10 cellular contexts compared by ENCODE assay signal in the genomic region with DNA sequence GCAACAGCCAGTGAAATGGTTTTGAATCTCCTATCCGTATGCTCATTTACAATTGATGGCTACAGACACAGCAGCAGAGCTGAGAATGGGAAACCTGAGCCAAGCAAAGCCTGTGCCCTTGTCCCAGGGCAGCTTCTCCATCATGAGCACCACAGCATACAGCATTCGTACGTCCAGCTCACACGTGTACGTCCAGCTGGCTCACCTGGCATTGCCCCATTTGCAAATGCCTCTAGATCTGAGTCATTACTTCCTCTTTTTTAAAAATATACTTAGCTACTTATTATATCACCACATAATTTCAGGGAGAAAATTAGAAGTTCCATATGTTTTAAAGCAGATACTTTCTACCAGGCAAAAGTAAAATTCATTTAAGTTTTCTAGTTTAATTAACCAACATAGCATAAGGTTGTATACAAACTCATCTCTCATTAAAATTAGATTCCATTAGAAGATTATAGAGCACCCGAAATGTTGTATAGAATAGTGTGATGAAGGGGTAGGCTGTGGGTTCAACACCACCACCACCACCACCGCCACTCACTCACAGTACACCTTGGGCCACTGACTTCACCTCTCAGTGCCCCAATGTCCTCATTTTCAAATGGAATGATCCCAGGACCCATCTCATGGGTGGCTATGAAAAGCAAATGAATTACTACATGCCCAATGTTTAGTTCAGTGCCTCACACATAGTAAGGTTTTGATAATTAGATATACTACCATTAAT. TPM values are rescaled to one million over a fixed set of nuclear protein-coding genes. Genes with fewer than 3 reads are reported as not detected.
DNase-seq lines count a peak whose midpoint lies in the region; ATAC-seq lines count a peak whose summit lies in the region.
"Had no signal": no experiment of that assay in that cellular context is flagged by ENCODE, and none has a peak within 500 bp of the region (broad histone marks: within the 10 kb centered on the region; RNA-seq: fewer than 3 reads in every experiment).

No MANE protein-coding gene starts in this region.

- CTCF ChIA-PET in activated CD8-positive, alpha-beta T cell treated with anti-CD3 and anti-CD28 coated beads, Interleukin-2, amount 10 ng/mL, durations not matched to agents 7 days and 5 days (lab: Charles Lee) = interaction anchor here (1.1 to 1.2 kb wide), 2 partner anchors 13 to 30 kb away, joined by 4 read pairs; no protein-coding TSS in a partner anchor
- CTCF ChIA-PET in CD8-positive, alpha-beta memory T cell (lab: Charles Lee) = no interaction called here

- no peak overlapping the region for H3K27ac ChIP-seq in CD8-positive, alpha-beta memory T cell (ENCODE audit: low read depth, low read length)
- H3K27ac ChIP-seq: neural progenitor cell had no signal

- H3K4me3 ChIP-seq in CD8-positive, alpha-beta memory T cell (ENCODE audit: low read length) = no peak overlapping the region
- H3K4me3 ChIP-seq: neural progenitor cell had no signal

- H3K4me1 ChIP-seq in CD8-positive, alpha-beta memory T cell (ENCODE audit: insufficient read depth, low read length) = no peaks in the 10 kb centered on the region
- H3K4me1 ChIP-seq: neural progenitor cell had no signal

- no peaks in the 10 kb centered on the region for H3K36me3 Mint-ChIP-seq in activated CD8-positive, alpha-beta T cell treated with anti-CD3 and anti-CD28 coated beads, Interleukin-2, amount 10 ng/mL, durations not matched to agents 7 days and 5 days (ENCODE audit: low read depth)
- H3K36me3 Mint-ChIP-seq in CD8-positive, alpha-beta memory T cell = peaks cover 0 to 7% (median 0%) of the 10 kb centered on the region in 3 donors
- H3K36me3 Mint-ChIP-seq: neural progenitor cell had no signal

- no peaks in the 10 kb centered on the region for H3K9me3 ChIP-seq in CD8-positive, alpha-beta memory T cell (ENCODE audit: low read length)

- no peak overlapping the region for H3K27ac Mint-ChIP-seq in activated CD8-positive, alpha-beta T cell treated with anti-CD3 and anti-CD28 coated beads, Interleukin-2, amount 10 ng/mL, durations not matched to agents 7 days and 5 days
- no peak overlapping the region for H3K27ac Mint-ChIP-seq in CD8-positive, alpha-beta memory T cell
- H3K27ac Mint-ChIP-seq: neural progenitor cell had no signal

- H3K36me3 ChIP-seq in CD8-positive, alpha-beta memory T cell (ENCODE audit: insufficient read depth, low read length) = no peaks in the 10 kb centered on the region
- H3K36me3 ChIP-seq: neural progenitor cell had no signal

- H3K9me3 Mint-ChIP-seq in activated CD8-positive, alpha-beta T cell treated with anti-CD3 and anti-CD28 coated beads, Interleukin-2, amount 10 ng/mL, durations not matched to agents 7 days and 5 days (ENCODE audit: insufficient read depth) = no peaks in the 10 kb centered on the region
- H3K9me3 Mint-ChIP-seq in CD8-positive, alpha-beta memory T cell = peaks cover 0 to 7% (median 3%) of the 10 kb centered on the region in 5 donors
- H3K9me3 Mint-ChIP-seq: neural progenitor cell had no signal

- peaks cover 21% of the 10 kb centered on the region for H3K27me3 Mint-ChIP-seq in activated CD8-positive, alpha-beta T cell treated with anti-CD3 and anti-CD28 coated beads, Interleukin-2, amount 10 ng/mL, durations not matched to agents 7 days and 5 days (ENCODE audit: low read depth)
- peaks cover 20 to 48% of the 10 kb centered on the region in 2 donors for H3K27me3 Mint-ChIP-seq in CD8-positive, alpha-beta memory T cell

- intact Hi-C loops in left colon (cut with DNase I, micrococcal nuclease) = no loop called here

- H3K4me3 Mint-ChIP-seq in activated CD8-positive, alpha-beta T cell treated with anti-CD3 and anti-CD28 coated beads, Interleukin-2, amount 10 ng/mL, durations not matched to agents 7 days and 5 days = no peak overlapping the region
- no peak overlapping the region for H3K4me3 Mint-ChIP-seq in CD8-positive, alpha-beta memory T cell
- H3K4me3 Mint-ChIP-seq: neural progenitor cell had no signal

- POLR2A ChIA-PET in activated CD8-positive, alpha-beta T cell treated with anti-CD3 and anti-CD28 coated beads, Interleukin-2, amount 10 ng/mL, durations not matched to agents 7 days and 5 days (lab: Charles Lee) = no interaction called here
- POLR2A ChIA-PET in CD8-positive, alpha-beta memory T cell (lab: Charles Lee) = interaction anchor here (0.7 kb wide), 1 partner anchor 107 kb away, joined by 4 read pairs; no protein-coding TSS in a partner anchor

- H3K27me3 ChIP-seq in CD8-positive, alpha-beta memory T cell (ENCODE audit: insufficient read depth, low read length, poor library complexity, severe bottlenecking) = peaks cover 4% of the 10 kb centered on the region
- H3K27me3 ChIP-seq: neural progenitor cell had no signal

- ATAC-seq in GM18873 (IDR thresholded peaks at IDR 0.05; ENCODE audit: low FRiP score, unreplicated experiment) (peak; percentile 92), HG02870 (IDR thresholded peaks at IDR 0.05; ENCODE audit: unreplicated experiment) (peak; percentile 63), left colon (no peak)
- no peak for ATAC-seq in activated CD8-positive, alpha-beta T cell treated with anti-CD3 and anti-CD28 coated beads, Interleukin-2, amount 10 ng/mL, durations not matched to agents 7 days and 5 days

- peak; percentile 72 for DNase-seq in NCI-H226
- peak; percentile 86 for DNase-seq in iris pigment epithelial cell (ENCODE audit: low read depth)
- DNase-seq in activated CD4-positive, alpha-beta T cell treated with anti-CD3 and anti-CD28 coated beads, Interleukin-2, amount 50 U/mL, for 1 hour = no peak
- no peak for DNase-seq in activated CD8-positive, alpha-beta T cell treated with anti-CD3 and anti-CD28 coated beads, Interleukin-2, amount 10 ng/mL, durations not matched to agents 7 days and 5 days
- no peak for DNase-seq in left colon
- DNase-seq in CD8-positive, alpha-beta memory T cell = no peak
- DNase-seq: stimulated activated CD8-positive, alpha-beta memory T cell treated with anti-CD3 and anti-CD28 coated beads, Interleukin-4, amount 100 ng/mL, for 48 hours had no signal

- no peaks in the 10 kb centered on the region for H3K4me1 Mint-ChIP-seq in activated CD8-positive, alpha-beta T cell treated with anti-CD3 and anti-CD28 coated beads, Interleukin-2, amount 10 ng/mL, durations not matched to agents 7 days and 5 days (ENCODE audit: low read depth)
- H3K4me1 Mint-ChIP-seq in CD8-positive, alpha-beta memory T cell = no peaks in the 10 kb centered on the region
- H3K4me1 Mint-ChIP-seq: neural progenitor cell had no signal

RNA-seq across cellular contexts. Expression of a gene that starts 31.4 kb away (rescaled TPM):
- 10 to 100 TPM in 1 of 2 experiments, 1 to 10 TPM in 1; 9.1 to 10.4 TPM for total RNA-seq in activated CD8-positive, alpha-beta T cell treated with anti-CD3 and anti-CD28 coated beads, Interleukin-2, amount 10 ng/mL, durations not matched to agents 7 days and 5 days
- total RNA-seq in left colon = 10 to 100 TPM; 18.6 to 20.1 TPM
- 10 to 100 TPM; 16.1 to 17.1 TPM for total RNA-seq in CD8-positive, alpha-beta memory T cell
- polyA plus RNA-seq in CD8-positive, alpha-beta memory T cell = 9.8 TPM

Comparison
In these comparisons a context has a peak if more than half of its experiments do, and no peak if none do; other contexts are left out.
1. ATAC-seq: peak in GM18873 (single experiment) and HG02870 (single experiment); none in activated CD8-positive, alpha-beta T cell treated with anti-CD3 and anti-CD28 coated beads, Interleukin-2, amount 10 ng/mL, durations not matched to agents 7 days and 5 days (single experiment) and left colon (single experiment).
2. DNase-seq: peak in NCI-H226 (single experiment) and iris pigment epithelial cell (single experiment); none in activated CD4-positive, alpha-beta T cell treated with anti-CD3 and anti-CD28 coated beads, Interleukin-2, amount 50 U/mL, for 1 hour (single experiment), activated CD8-positive, alpha-beta T cell treated with anti-CD3 and anti-CD28 coated beads, Interleukin-2, amount 10 ng/mL, durations not matched to agents 7 days and 5 days (single experiment), left colon (0 of 2) and CD8-positive, alpha-beta memory T cell (0 of 5).